ENCODE assay signal across 12 cellular contexts in the genomic region with DNA sequence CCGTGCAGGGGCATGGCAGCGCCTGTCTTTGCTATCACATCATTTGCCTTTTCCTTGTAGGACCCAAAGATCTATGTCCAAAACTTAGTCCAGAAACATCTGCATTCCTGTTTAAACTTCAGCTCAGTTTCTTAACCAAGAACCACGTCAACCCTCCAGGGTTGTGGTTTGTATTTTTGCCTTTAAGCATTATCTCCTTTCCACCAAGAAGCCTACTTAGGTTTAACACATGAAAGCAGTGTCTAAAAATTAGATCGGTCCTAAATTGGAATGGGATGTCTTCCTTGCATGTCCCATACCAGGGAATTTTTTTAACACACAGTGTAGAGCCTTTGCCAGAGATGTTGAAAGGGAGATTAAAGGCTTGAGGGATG. TPM values are rescaled to one million over a fixed set of nuclear protein-coding genes. Genes with fewer than 3 reads are reported as not detected.
DNase-seq lines count a peak whose midpoint lies in the region; ATAC-seq and TF ChIP-seq lines count a peak whose summit lies in the region.
"Had no signal": no experiment of that assay in that cellular context is flagged by ENCODE, and none has a peak within 500 bp of the region (broad histone marks: within the 10 kb centered on the region; RNA-seq: fewer than 3 reads in every experiment).

No MANE protein-coding gene starts in this region.

- H3K9me3 ChIP-seq in thymus (ENCODE audit: control insufficient read depth): no peaks in the 10 kb centered on the region
- H3K9me3 ChIP-seq: HAP-1 had no signal

- no peak overlapping the region for H3K4me3 ChIP-seq in thymus (ENCODE audit: low read length)
- H3K4me3 ChIP-seq: HAP-1, neural progenitor cell had no signal

- H3K36me3 Mint-ChIP-seq in activated naive CD4-positive, alpha-beta T cell treated with anti-CD3 and anti-CD28 coated beads, Interleukin-2, amount 10 ng/mL, durations not matched to agents 7 days and 5 days: peaks cover 21% of the 10 kb centered on the region
- peaks cover 24% of the 10 kb centered on the region for H3K36me3 Mint-ChIP-seq in memory B cell

- 34% methylated on average over 4 of the region's 4 CpGs for WGBS in thymus

- peaks cover 26% of the 10 kb centered on the region for H3K36me3 ChIP-seq in thymus (ENCODE audit: control insufficient read depth, insufficient read depth)
- H3K36me3 ChIP-seq: neural progenitor cell had no signal

- peak overlapping the region; percentile 61 for H3K4me3 Mint-ChIP-seq in activated naive CD4-positive, alpha-beta T cell treated with anti-CD3 and anti-CD28 coated beads, Interleukin-2, amount 10 ng/mL, durations not matched to agents 7 days and 5 days
- no peak overlapping the region for H3K4me3 Mint-ChIP-seq in memory B cell
- H3K4me3 Mint-ChIP-seq: neural progenitor cell had no signal

- peaks cover 26% of the 10 kb centered on the region for H3K4me1 Mint-ChIP-seq in activated naive CD4-positive, alpha-beta T cell treated with anti-CD3 and anti-CD28 coated beads, Interleukin-2, amount 10 ng/mL, durations not matched to agents 7 days and 5 days
- H3K4me1 Mint-ChIP-seq in memory B cell: peaks cover 22% of the 10 kb centered on the region

- no peaks in the 10 kb centered on the region for H3K9me3 Mint-ChIP-seq in activated naive CD4-positive, alpha-beta T cell treated with anti-CD3 and anti-CD28 coated beads, Interleukin-2, amount 10 ng/mL, durations not matched to agents 7 days and 5 days
- no peaks in the 10 kb centered on the region for H3K9me3 Mint-ChIP-seq in memory B cell
- H3K9me3 Mint-ChIP-seq: neural progenitor cell had no signal

- no peak for TF ChIP-seq CTCF in GM10248 (IDR thresholded peaks at IDR 0.05; ENCODE audit: control extremely low read depth, extremely low read depth, low read depth, missing control alignments)

- H3K27ac Mint-ChIP-seq in activated naive CD4-positive, alpha-beta T cell treated with anti-CD3 and anti-CD28 coated beads, Interleukin-2, amount 10 ng/mL, durations not matched to agents 7 days and 5 days: peak overlapping the region; percentile 87
- peak overlapping the region; percentile 84 for H3K27ac Mint-ChIP-seq in memory B cell

- no peak for ATAC-seq in memory B cell (ENCODE audit: low read depth)
- no peak for ATAC-seq in HG03442 (IDR thresholded peaks at IDR 0.05; ENCODE audit: unreplicated experiment)

- H3K27me3 Mint-ChIP-seq in activated naive CD4-positive, alpha-beta T cell treated with anti-CD3 and anti-CD28 coated beads, Interleukin-2, amount 10 ng/mL, durations not matched to agents 7 days and 5 days: no peaks in the 10 kb centered on the region
- H3K27me3 Mint-ChIP-seq in memory B cell: no peaks in the 10 kb centered on the region

- DNase-seq in activated naive CD4-positive, alpha-beta T cell treated with anti-CD3 and anti-CD28 coated beads, Interleukin-2, amount 10 ng/mL, durations not matched to agents 7 days and 5 days: no peak
- no peak for DNase-seq in activated naive CD4-positive, alpha-beta T cell treated with Interleukin-2 at 50 U/mL for 16 hours
- DNase-seq in amniotic epithelial cell (ENCODE audit: low read depth) (peak; percentile 21), memory B cell (ENCODE audit: low spot score in 2 of 2) (no peak), HuH-7 (ENCODE audit: low spot score) (no peak), GM10248 (ENCODE audit: extremely low spot score) (no peak)
- DNase-seq: SIG-M5 had no signal

- CTCF ChIA-PET in activated naive CD4-positive, alpha-beta T cell treated with anti-CD3 and anti-CD28 coated beads, Interleukin-2, amount 10 ng/mL, durations not matched to agents 7 days and 5 days (lab: Charles Lee): interaction anchor here (1.2 to 1.6 kb wide), 3 partner anchors 30 to 312 kb away, joined by 3 to 4 read pairs (median 4); a partner anchor contains a TSS
- CTCF ChIA-PET in GM10248 (lab: Yijun Ruan, JAX): interaction anchor here (0.7 to 1.9 kb wide), 6 partner anchors 11 to 686 kb away, joined by 3 to 8 read pairs (median 3); a partner anchor contains a TSS

- peaks cover 10% of the 10 kb centered on the region for H3K4me1 ChIP-seq in thymus (ENCODE audit: control insufficient read depth, insufficient read depth, low read length)
- H3K4me1 ChIP-seq: HAP-1, neural progenitor cell had no signal

- H3K27me3 ChIP-seq in thymus (ENCODE audit: control insufficient read depth, insufficient read depth): no peaks in the 10 kb centered on the region
- H3K27me3 ChIP-seq: neural progenitor cell had no signal

- H3K27ac ChIP-seq in thymus (ENCODE audit: low read depth): peak overlapping the region; percentile 56
- H3K27ac ChIP-seq: C4-2B, neural progenitor cell had no signal

- POLR2A ChIA-PET in GM10248 (lab: Yijun Ruan, JAX): interaction anchor here (1.8 kb wide), 1 partner anchor 312 kb away, joined by 13 read pairs; a partner anchor contains a TSS

RNA-seq across cellular contexts. Expression of a gene that starts 38.8 kb away (rescaled TPM):
- 14.8 TPM for polyA plus RNA-seq in thymus
